In the genomic region with DNA sequence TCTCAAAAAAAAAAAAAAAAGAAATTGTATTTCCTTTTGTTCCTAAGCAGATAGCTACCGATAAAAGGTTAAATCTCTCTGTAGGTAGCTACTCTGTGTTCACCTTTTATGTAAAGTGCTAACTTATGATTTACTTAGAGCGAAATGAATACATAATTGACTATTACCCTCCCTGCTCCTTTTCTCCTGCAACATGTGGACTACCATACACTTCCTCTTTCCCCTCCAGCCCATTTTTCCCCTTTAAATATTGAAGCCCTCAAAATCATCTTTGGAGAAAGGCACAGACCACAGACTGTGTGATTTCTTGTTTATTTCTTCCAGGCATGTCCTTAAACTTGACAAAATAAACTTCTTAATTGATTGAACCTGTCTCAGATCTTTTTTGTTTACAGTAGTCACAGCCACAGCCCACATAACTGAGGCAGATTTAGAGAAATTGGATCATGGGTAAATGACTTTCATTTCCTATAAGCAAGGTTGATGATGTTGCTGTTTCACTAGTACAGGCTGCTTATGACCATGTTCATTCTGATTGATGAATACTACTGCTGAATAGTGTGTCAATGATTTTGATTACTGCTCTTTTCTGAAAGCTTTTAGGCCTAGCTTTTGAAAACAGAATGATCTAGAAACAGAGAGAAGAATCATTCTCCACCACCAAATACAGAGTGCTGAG, we compare ENCODE assay signal across 1 cellular context.
TF ChIP-seq lines count a peak whose summit lies in the region.

No MANE protein-coding gene starts in this region.

TF ChIP-seq in SK-N-SH treated with all-trans-retinoic acid at 6 μM for 48 hours, 23 proteins besides CTCF, POLR2A, EP300 and RAD21 (continued from another document):
- TF ChIP-seq CSRNP3 (CRISPR knock-in tag; IDR thresholded peaks at IDR 0.05) (no peak), ESRRG (CRISPR knock-in tag; IDR thresholded peaks at IDR 0.05) (no peak), ISL1 (CRISPR knock-in tag; IDR thresholded peaks at IDR 0.05) (no peak)
- TF ChIP-seq, protein P1, sequence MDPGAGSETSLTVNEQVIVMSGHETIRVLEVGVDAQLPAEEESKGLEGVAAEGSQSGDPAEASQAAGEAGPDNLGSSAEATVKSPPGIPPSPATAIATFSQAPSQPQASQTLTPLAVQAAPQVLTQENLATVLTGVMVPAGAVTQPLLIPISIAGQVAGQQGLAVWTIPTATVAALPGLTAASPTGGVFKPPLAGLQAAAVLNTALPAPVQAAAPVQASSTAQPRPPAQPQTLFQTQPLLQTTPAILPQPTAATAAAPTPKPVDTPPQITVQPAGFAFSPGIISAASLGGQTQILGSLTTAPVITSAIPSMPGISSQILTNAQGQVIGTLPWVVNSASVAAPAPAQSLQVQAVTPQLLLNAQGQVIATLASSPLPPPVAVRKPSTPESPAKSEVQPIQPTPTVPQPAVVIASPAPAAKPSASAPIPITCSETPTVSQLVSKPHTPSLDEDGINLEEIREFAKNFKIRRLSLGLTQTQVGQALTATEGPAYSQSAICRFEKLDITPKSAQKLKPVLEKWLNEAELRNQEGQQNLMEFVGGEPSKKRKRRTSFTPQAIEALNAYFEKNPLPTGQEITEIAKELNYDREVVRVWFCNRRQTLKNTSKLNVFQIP (CRISPR knock-in tag; IDR thresholded peaks at IDR 0.05; ENCODE audit: borderline replicate concordance, low read depth): no peak
